Comparison of ENCODE assay signal across 9 cellular contexts in genomic region chr17:77428901-77429734, GRCh38.
DNase-seq lines count a peak whose midpoint lies in the region; ATAC-seq, FAIRE-seq and TF ChIP-seq lines count a peak whose summit lies in the region.
"Had no signal": no experiment of that assay in that cellular context is flagged by ENCODE, and none has a peak within 500 bp of the region (broad histone marks: within the 10 kb centered on the region; RNA-seq: fewer than 3 reads in every experiment).

No MANE protein-coding gene starts in this region.

- H3K9ac ChIP-seq in K562 (ENCODE audit: insufficient read depth in 1 of 2, low read depth in 2 of 2, low read length in 2 of 2) (no peak overlapping the region), mucosa of rectum (ENCODE audit: low read depth in 1 of 2, low read length in 2 of 2) (peak overlapping the region in 1 of 2 donors; percentile 26)

- no TSS peak for BruUV-seq in K562 (replicated peaks; lab: Mats Ljungman, UMichigan)

- peaks cover 3% of the 10 kb centered on the region for H3K9me1 ChIP-seq in K562 (ENCODE audit: control insufficient read depth, insufficient read depth, low read length)

- intact Hi-C loops in K562 (cut with micrococcal nuclease) = loop anchor here (5.0 kb wide), 2 partner anchors 57 to 97 kb away; no protein-coding TSS in a partner anchor

- H4K20me1 ChIP-seq in K562 (replicated peaks; ENCODE audit: control insufficient read depth, insufficient read depth, low read length) = peaks cover 76% of the 10 kb centered on the region

- H3K4me2 ChIP-seq in K562 (ENCODE audit: insufficient read depth, low read length) = no peak overlapping the region

- H3K4me3 Mint-ChIP-seq in T-helper 1 cell treated with Interleukin-12 subunit alpha and Interleukin-12 subunit beta and Interleukin-4 antibody, amounts not matched to agents 30 μg/mL and 1 μg/mL, for 36 hours = peak overlapping the region; percentile 5

- H3K27me3 Mint-ChIP-seq in T-helper 1 cell treated with Interleukin-12 subunit alpha and Interleukin-12 subunit beta and Interleukin-4 antibody, amounts not matched to agents 30 μg/mL and 1 μg/mL, for 36 hours (ENCODE audit: low read depth) = no peaks in the 10 kb centered on the region

- no peak overlapping the region for H3K27ac Mint-ChIP-seq in T-helper 1 cell treated with Interleukin-12 subunit alpha and Interleukin-12 subunit beta and Interleukin-4 antibody, amounts not matched to agents 30 μg/mL and 1 μg/mL, for 36 hours

- H3K4me1 Mint-ChIP-seq in T-helper 1 cell treated with Interleukin-12 subunit alpha and Interleukin-12 subunit beta and Interleukin-4 antibody, amounts not matched to agents 30 μg/mL and 1 μg/mL, for 36 hours (ENCODE audit: low read depth) = peaks cover 57% of the 10 kb centered on the region

- peaks cover 59% of the 10 kb centered on the region for H3K79me2 ChIP-seq in K562 (ENCODE audit: control insufficient read depth, insufficient read depth, low read length)

- H3K4me1 ChIP-seq in K562 (replicated peaks in 1 of 2; ENCODE audit: control insufficient read depth in 2 of 2, insufficient read depth in 2 of 2, low read length in 2 of 2) (peaks cover 37 to 65% of the 10 kb centered on the region in 2 experiments), mucosa of rectum (ENCODE audit: control insufficient read depth in 2 of 2, insufficient read depth in 2 of 2, low read length in 2 of 2) (peaks cover 50 to 62% of the 10 kb centered on the region in 2 donors), tibial nerve (peaks cover 7 to 99% (median 93%) of the 10 kb centered on the region in 4 donors), foreskin keratinocyte (peaks cover 16% of the 10 kb centered on the region)

- DNase-seq in T-helper 1 cell = no peak
- no peak for DNase-seq in K562 (ENCODE audit: extremely low read depth in 1 of 4, low spot score in 3 of 4)
- no peak for DNase-seq in tibial nerve (ENCODE audit: low spot score in 2 of 2)
- no peak for DNase-seq in foreskin keratinocyte
- DNase-seq: NCI-H1930 had no signal

- no peaks in the 10 kb centered on the region for H3K9me3 Mint-ChIP-seq in T-helper 1 cell treated with Interleukin-12 subunit alpha and Interleukin-12 subunit beta and Interleukin-4 antibody, amounts not matched to agents 30 μg/mL and 1 μg/mL, for 36 hours

- CTCF ChIA-PET in K562 (lab: Yijun Ruan, JAX; ENCODE audit: low intra/inter-chr PET ratio) = interaction anchor here (1.2 to 3.4 kb wide), 2 partner anchors 66 to 98 kb away, joined by 4 to 38 read pairs; no protein-coding TSS in a partner anchor

- peaks cover 4% of the 10 kb centered on the region; the same call in 1 of the 3 replicates for H3K36me3 ChIP-seq in K562 (ENCODE audit: control insufficient read depth, insufficient read depth, low read length)
- peaks cover 0 to 3% of the 10 kb centered on the region in 2 donors for H3K36me3 ChIP-seq in mucosa of rectum (ENCODE audit: control insufficient read depth in 2 of 2, insufficient read depth in 2 of 2, low read length in 2 of 2)
- H3K36me3 ChIP-seq in tibial nerve = no peaks in the 10 kb centered on the region

- no peak for ATAC-seq in K562
- no peak for ATAC-seq in GM18873 (IDR thresholded peaks at IDR 0.05; ENCODE audit: low FRiP score, unreplicated experiment)
- no peak for ATAC-seq in foreskin keratinocyte
- no peak for ATAC-seq in HG03108 (IDR thresholded peaks at IDR 0.05; ENCODE audit: unreplicated experiment)

- no peak for TF ChIP-seq CTCF in K562 (IDR thresholded peaks at IDR 0.05 in 2 of 3, conservative IDR thresholded peaks at IDR 0.05 in 1 of 3; ENCODE audit: insufficient read depth in 2 of 3, low read depth in 1 of 3, low read length in 3 of 3)
- no peak for TF ChIP-seq CTCF in tibial nerve (IDR thresholded peaks at IDR 0.05)
- no peak for TF ChIP-seq CTCF in foreskin keratinocyte (conservative IDR thresholded peaks at IDR 0.05)

- H3K36me3 Mint-ChIP-seq in T-helper 1 cell treated with Interleukin-12 subunit alpha and Interleukin-12 subunit beta and Interleukin-4 antibody, amounts not matched to agents 30 μg/mL and 1 μg/mL, for 36 hours (ENCODE audit: low read depth) = peaks cover 18% of the 10 kb centered on the region

- H3K27ac ChIP-seq in K562 (ENCODE audit: extremely low read depth, low read depth, low read length) (no peak overlapping the region), mucosa of rectum (ENCODE audit: low read depth in 2 of 2, low read length in 2 of 2) (peak overlapping the region; percentile 68 to 70), tibial nerve (peak overlapping the region; percentile 49 to 97 (median 84)), foreskin keratinocyte (no peak overlapping the region)

- 87% methylated on average over 23 of the region's 24 CpGs for WGBS in K562 (ENCODE audit: insufficient coverage, low coverage, missing lambda C conversion rate)
- 34 to 45% methylated on average over 24 of the region's 24 CpGs for WGBS in tibial nerve, 2 donors

- no peak overlapping the region for H2AFZ ChIP-seq in K562 (ENCODE audit: low read depth, low read length)

- H3K9me3 ChIP-seq in K562 (replicated peaks; ENCODE audit: control insufficient read depth, insufficient read depth, low read depth, low read length) = no peaks in the 10 kb centered on the region
- no peaks in the 10 kb centered on the region for H3K9me3 ChIP-seq in mucosa of rectum (ENCODE audit: control insufficient read depth in 2 of 2, low read length in 2 of 2)
- no peaks in the 10 kb centered on the region for H3K9me3 ChIP-seq in tibial nerve

- FAIRE-seq in K562 (lab: Jason Lieb, UNC) = no peak

- H3K27me3 ChIP-seq in K562 (ENCODE audit: control insufficient read depth in 2 of 2, insufficient read depth in 2 of 2, low read length in 2 of 2) (no peaks in the 10 kb centered on the region), mucosa of rectum (ENCODE audit: control insufficient read depth in 2 of 2, insufficient read depth in 2 of 2, low read length in 2 of 2) (no peaks in the 10 kb centered on the region), tibial nerve (no peaks in the 10 kb centered on the region), foreskin keratinocyte (no peaks in the 10 kb centered on the region)

- in situ Hi-C loops in K562 (cut with MboI) = loop anchor here (5.0 kb wide), 1 partner anchor 63 kb away; no protein-coding TSS in a partner anchor

- TF ChIP-seq POLR2A in K562 (conservative IDR thresholded peaks at IDR 0.05) (no peak), tibial nerve (IDR thresholded peaks at IDR 0.05) (no peak)

- POLR2A ChIA-PET in K562 (lab: Yijun Ruan, JAX) = interaction anchor here (0.5 to 2.3 kb wide), 13 partner anchors 8 to 125 kb away, joined by 3 to 8 read pairs (median 4); no protein-coding TSS in a partner anchor

- no peak for TF ChIP-seq EP300 in K562 (IDR thresholded peaks at IDR 0.05; ENCODE audit: low read length)
- peak in 1 of 2 donors; percentile 28 for TF ChIP-seq EP300 in tibial nerve (IDR thresholded peaks at IDR 0.05)

- no peak for TF ChIP-seq RAD21 in K562 (CRISPR knock-in tag; conservative IDR thresholded peaks at IDR 0.05 in 1 of 2, IDR thresholded peaks at IDR 0.05 in 1 of 2)

- H3K4me3 ChIP-seq in K562 = no peak overlapping the region
- no peak overlapping the region for H3K4me3 ChIP-seq in mucosa of rectum (ENCODE audit: low read length in 2 of 2)
- no peak overlapping the region for H3K4me3 ChIP-seq in tibial nerve

TF ChIP-seq in K562, 482 proteins besides CTCF, POLR2A, EP300 and RAD21:
- TF ChIP-seq TCFL5 (CRISPR knock-in tag; conservative IDR thresholded peaks at IDR 0.05) (no peak), MAX (CRISPR knock-in tag; IDR thresholded peaks at IDR 0.05) (0 out of 2 replicates have a peak, but pooled peaks have one; percentile 33)

Comparison
In these comparisons a context has a peak if more than half of its experiments do, and no peak if none do; other contexts are left out.
1. H3K27ac ChIP-seq: peak in mucosa of rectum (2 of 2) and tibial nerve (4 of 4); none in K562 (single experiment) and foreskin keratinocyte (single experiment).